ENCODE assay signal across 8 cellular contexts in genomic region chr1:151255381-151255780, GRCh38. TPM values are rescaled to one million over a fixed set of nuclear protein-coding genes. Genes with fewer than 3 reads are reported as not detected.
A peak's percentile ranks its signal among the peaks of the same experiment; 100 is the strongest.
DNase-seq lines count a peak whose midpoint lies in the region; ATAC-seq and TF ChIP-seq lines count a peak whose summit lies in the region.

No MANE protein-coding gene starts in this region.

- dilution Hi-C loops in IMR-90 (cut with HindIII; ENCODE audit: low sequenced_read_pairs, unreplicated experiment), result no loop called here

- CTCF ChIA-PET in IMR-90 (lab: Yijun Ruan, JAX), result interaction anchor here (0.7 to 1.2 kb wide), 2 partner anchors 26 to 66 kb away, joined by 4 to 5 read pairs; partner anchors contain the start of gene VPS72

- H2BK15ac ChIP-seq in IMR-90 (ENCODE audit: low read depth, low read length), result no peak overlapping the region

- TSS peak; percentile 66 for BruUV-seq in IMR-90 (replicated peaks; lab: Mats Ljungman, UMichigan)

- peak overlapping the region; percentile 27 for H3K14ac ChIP-seq in IMR-90 (replicated peaks; ENCODE audit: low read depth, low read length)

- H3K4me1 ChIP-seq in IMR-90 (ENCODE audit: control insufficient read depth, insufficient read depth, low read length) (no peaks in the 10 kb centered on the region), muscle layer of colon (ENCODE audit: insufficient read depth, low read length) (peaks cover 8% of the 10 kb centered on the region)

- H3K27me3 ChIP-seq in IMR-90 (ENCODE audit: control insufficient read depth, insufficient read depth, low read length) (no peaks in the 10 kb centered on the region), muscle layer of colon (ENCODE audit: control insufficient read depth in 1 of 2, insufficient read depth in 2 of 2, low read length in 2 of 2) (no peaks in the 10 kb centered on the region)

- POLR2A ChIA-PET in IMR-90 (lab: Charles Lee; ENCODE audit: unreplicated experiment), result no interaction called here

- H2AK9ac ChIP-seq in IMR-90 (replicated peaks; ENCODE audit: low read depth, low read length, poor library complexity), result no peak overlapping the region

- peak overlapping the region; percentile 57; the same call in 1 of the 2 replicates for H3K23ac ChIP-seq in IMR-90 (ENCODE audit: low read depth, low read length)

- H2BK20ac ChIP-seq in IMR-90 (ENCODE audit: low read depth, low read length), result no peak overlapping the region

- DNase-seq in AG10803 (ENCODE audit: low read depth) (no peak), IMR-90 (peak; percentile 23), cardiac fibroblast (ENCODE audit: low read depth in 2 of 2) (peak; percentile 10 to 41), COLO829 (ENCODE audit: low spot score) (no peak), posterior vena cava (ENCODE audit: low spot score) (no peak), NCI-H82 treated with DMSO at 0.1 percent for 48 hours (lab: John Stamatoyannopoulos, UW; ENCODE audit: unreplicated experiment) (no peak)

- H2AFZ ChIP-seq in IMR-90 (replicated peaks; ENCODE audit: low read length, poor library complexity), result no peak overlapping the region

- H2BK120ac ChIP-seq in IMR-90 (ENCODE audit: low read depth, low read length), result no peak overlapping the region

- peak overlapping the region; percentile 36; the same call in 1 of the 2 replicates for H4K5ac ChIP-seq in IMR-90 (ENCODE audit: low read depth, low read length)

- ATAC-seq in IMR-90 (ENCODE audit: low read depth) (peak; percentile 1; the same call in 1 of the 2 replicates), GM21381 (IDR thresholded peaks at IDR 0.05; ENCODE audit: unreplicated experiment) (no peak)

- H3K4me3 ChIP-seq in AG10803 (ENCODE audit: low read length), result peak overlapping the region; percentile 87
- peak overlapping the region; percentile 67 for H3K4me3 ChIP-seq in IMR-90 (ENCODE audit: insufficient read depth, low read depth, low read length)
- peak overlapping the region; percentile 79 to 84 for H3K4me3 ChIP-seq in cardiac fibroblast (replicated peaks in 1 of 2; ENCODE audit: low read depth in 2 of 2, low read length in 2 of 2)
- peak overlapping the region; percentile 75 to 78 for H3K4me3 ChIP-seq in muscle layer of colon (ENCODE audit: low read depth in 1 of 2, low read length in 2 of 2)

- WGBS in IMR-90 (ENCODE audit: extremely low coverage in 2 of 2, insufficient read length in 1 of 2), 2 experiments, result 51% methylated on average over 9 of the region's 10 CpGs; no CpG with 5 or more reads in 1 of the 2 experiments

- H4K20me1 ChIP-seq in IMR-90 (ENCODE audit: insufficient read depth, low read length), result peaks cover 22% of the 10 kb centered on the region

- peak overlapping the region in 1 of 2 experiments; percentile 37; a peak in 1 of 4 replicates for H4K8ac ChIP-seq in IMR-90 (ENCODE audit: low read depth in 2 of 2, low read length in 2 of 2)

- peak overlapping the region; percentile 64; the same call in 1 of the 2 replicates for H3K56ac ChIP-seq in IMR-90 (ENCODE audit: extremely low read depth, insufficient read depth, low read length)

- no peak overlapping the region; the same call in 1 of the 2 replicates for H4K91ac ChIP-seq in IMR-90 (ENCODE audit: insufficient read depth, low read depth, low read length)

- H3K79me1 ChIP-seq in IMR-90 (ENCODE audit: low read depth in 1 of 2, low read length in 2 of 2), result peaks cover 5 to 32% of the 10 kb centered on the region in 2 experiments; a peak in 2 of 4 replicates

- no peaks in the 10 kb centered on the region for H3K9me3 ChIP-seq in IMR-90 (ENCODE audit: control insufficient read depth, insufficient read depth, low read length)
- H3K9me3 ChIP-seq in muscle layer of colon (ENCODE audit: low read length), result no peaks in the 10 kb centered on the region

- TF ChIP-seq RAD21 in IMR-90 (IDR thresholded peaks at IDR 0.05; ENCODE audit: low read length), result no peak

- no peaks in the 10 kb centered on the region for H3K9me1 ChIP-seq in IMR-90 (ENCODE audit: insufficient read depth, low read length)

- H3K36me3 ChIP-seq in IMR-90 (ENCODE audit: control insufficient read depth, insufficient read depth, low read length) (no peaks in the 10 kb centered on the region), muscle layer of colon (ENCODE audit: insufficient read depth, low read length) (no peaks in the 10 kb centered on the region)

- intact Hi-C loops in IMR-90 (cut with micrococcal nuclease), result loop anchor here (10.0 kb wide), 1 partner anchor 151 kb away; no protein-coding TSS in a partner anchor
- intact Hi-C loops in posterior vena cava (cut with DNase I), result no loop called here

- H3K27ac ChIP-seq in IMR-90 (ENCODE audit: insufficient read depth, low read length) (peak overlapping the region; percentile 8; the same call in 1 of the 2 replicates), muscle layer of colon (ENCODE audit: low read depth, low read length) (peak overlapping the region; percentile 43)

- peak overlapping the region; percentile 100 for H3K4me2 ChIP-seq in IMR-90 (ENCODE audit: low read depth, low read length)

- H3K4ac ChIP-seq in IMR-90 (ENCODE audit: low read depth, low read length), result peak overlapping the region; percentile 58; the same call in 1 of the 2 replicates

- in situ Hi-C loops in IMR-90 (cut with MboI; ENCODE audit: low sequenced_read_pairs), result no loop called here

- H3K9ac ChIP-seq in IMR-90 (ENCODE audit: low read depth, low read length) (peak overlapping the region; percentile 84), muscle layer of colon (ENCODE audit: low read length) (peak overlapping the region; percentile 59)

- peak overlapping the region; percentile 57 for H2BK5ac ChIP-seq in IMR-90 (ENCODE audit: low read depth, low read length, poor library complexity, severe bottlenecking)

- peak overlapping the region; percentile 63 for H2AK5ac ChIP-seq in IMR-90 (ENCODE audit: low read depth, low read length)

- no peak for TF ChIP-seq POLR2A in IMR-90 (IDR thresholded peaks at IDR 0.05; ENCODE audit: low read depth, low read length)

- no peak overlapping the region for H3K18ac ChIP-seq in IMR-90 (ENCODE audit: low read depth, low read length)

- TF ChIP-seq CTCF in AG10803 (conservative IDR thresholded peaks at IDR 0.05; ENCODE audit: low read length) (no peak), IMR-90 (conservative IDR thresholded peaks at IDR 0.05; ENCODE audit: low read depth, low read length) (no peak), cardiac fibroblast (IDR thresholded peaks at IDR 0.05; ENCODE audit: low read depth, low read length) (no peak)

TF ChIP-seq in IMR-90, 13 proteins besides CTCF, POLR2A, EP300 and RAD21:
- TF ChIP-seq CEBPB (IDR thresholded peaks at IDR 0.05; ENCODE audit: low read depth, low read length) (no peak), BHLHE40 (IDR thresholded peaks at IDR 0.05; ENCODE audit: low read depth, low read length) (no peak), ELK1 (IDR thresholded peaks at IDR 0.05; ENCODE audit: borderline replicate concordance, low read depth, low read length) (no peak), MXI1 (IDR thresholded peaks at IDR 0.05; ENCODE audit: borderline replicate concordance, low read depth, low read length) (no peak), RCOR1 (IDR thresholded peaks at IDR 0.05; ENCODE audit: insufficient replicate concordance, low read length) (no peak), FOS (IDR thresholded peaks at IDR 0.05; ENCODE audit: low read depth, low read length) (no peak), SMC3 (IDR thresholded peaks at IDR 0.05; ENCODE audit: low read depth, low read length) (no peak), MAZ (IDR thresholded peaks at IDR 0.05; ENCODE audit: borderline replicate concordance, low read depth, low read length) (no peak), USF2 (IDR thresholded peaks at IDR 0.05; ENCODE audit: low read depth, low read length) (no peak), NFE2L2 (IDR thresholded peaks at IDR 0.05; ENCODE audit: low read depth, low read length) (no peak), RFX5 (IDR thresholded peaks at IDR 0.05; ENCODE audit: low read depth, low read length) (no peak), MAFK (IDR thresholded peaks at IDR 0.05; ENCODE audit: low read depth, low read length) (no peak), CHD1 (IDR thresholded peaks at IDR 0.05; ENCODE audit: low read depth, low read length) (no peak)

RNA-seq across cellular contexts. Expression of gene PSMD4, which starts 0.8 kb away (rescaled TPM):
- total RNA-seq in IMR-90 (2012; rRNA removed) (289 and 349 TPM in 2 replicates), posterior vena cava (100 to 1,000 TPM; 131 to 139 TPM)
- polyA plus RNA-seq in IMR-90 (2012; rRNA removed), result 282 and 314 TPM in 2 replicates
- polyA plus RNA-seq in IMR-90 (2012; cell fraction: cytosol; rRNA removed), result 247 and 276 TPM in 2 replicates
- 150 and 155 TPM in 2 replicates for polyA plus RNA-seq in IMR-90 (2012; cell fraction: nucleus; rRNA removed; ENCODE audit: low replicate concordance)

RNA-seq across cellular contexts. Expression of gene ZNF687, which starts 26.7 kb away (rescaled TPM):
- total RNA-seq in IMR-90 (2012; rRNA removed) (5.7 and 6.4 TPM in 2 replicates), posterior vena cava (10 to 100 TPM; 16.7 to 17.1 TPM)
- 10.8 and 13.7 TPM in 2 replicates for polyA plus RNA-seq in IMR-90 (2012; rRNA removed)
- polyA plus RNA-seq in IMR-90 (2012; cell fraction: cytosol; rRNA removed), result 5.8 and 12.6 TPM in 2 replicates
- polyA plus RNA-seq in IMR-90 (2012; cell fraction: nucleus; rRNA removed; ENCODE audit: low replicate concordance), result 22.7 and 52.2 TPM in 2 replicates

RNA-seq across cellular contexts. Expression of gene PIP5K1A, which starts 57.0 kb away (rescaled TPM):
- total RNA-seq in IMR-90 (2012; rRNA removed) (52.5 and 59.1 TPM in 2 replicates), posterior vena cava (10 to 100 TPM; 39.1 to 41.9 TPM)
- polyA plus RNA-seq in IMR-90 (2012; rRNA removed), result 85.5 and 105 TPM in 2 replicates
- 30.9 and 48.4 TPM in 2 replicates for polyA plus RNA-seq in IMR-90 (2012; cell fraction: cytosol; rRNA removed)
- polyA plus RNA-seq in IMR-90 (2012; cell fraction: nucleus; rRNA removed; ENCODE audit: low replicate concordance), result 34.4 and 218 TPM in 2 replicates

Comparison
In these comparisons a context has a peak if more than half of its experiments do, and no peak if none do; other contexts are left out.
1. DNase-seq: peak in IMR-90 (single experiment) and cardiac fibroblast (2 of 2); none in AG10803 (single experiment), COLO829 (single experiment), posterior vena cava (single experiment) and NCI-H82 treated with DMSO at 0.1 percent for 48 hours (single experiment).
2. Peak in every context shown above with its lines, with median percentiles within 50 percentile points of each other: H3K4me3 ChIP-seq.